ENCODE assay signal across 10 cellular contexts in the genomic region with DNA sequence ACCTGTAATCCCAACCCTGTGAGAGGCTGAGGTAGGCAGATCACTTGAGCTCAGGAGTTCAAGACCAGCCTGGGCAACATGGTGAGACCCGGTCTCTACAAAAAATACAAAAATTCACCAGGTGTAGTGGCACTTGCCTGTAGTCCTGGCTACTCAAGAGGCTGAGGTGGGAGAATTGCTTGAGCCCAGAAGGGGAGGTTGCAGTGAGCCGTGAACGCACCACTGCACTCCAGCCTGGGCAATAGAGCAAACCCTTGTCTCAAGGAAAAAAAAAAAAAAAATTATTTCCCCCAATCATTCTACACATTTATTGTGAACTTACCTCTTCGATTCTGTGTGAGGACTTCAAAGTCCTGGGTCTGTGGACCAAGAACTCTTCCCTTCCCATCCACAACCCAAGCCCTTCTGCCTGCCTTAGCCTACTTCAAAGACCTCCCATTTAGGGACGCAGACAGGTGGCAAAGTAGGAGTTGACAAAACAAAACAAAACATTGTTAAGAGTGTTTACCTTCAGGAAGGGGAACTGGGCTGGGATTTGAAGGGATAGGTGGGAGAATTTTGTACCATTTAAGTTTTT. TPM values are rescaled to one million over a fixed set of nuclear protein-coding genes. Genes with fewer than 3 reads are reported as not detected.
DNase-seq lines count a peak whose midpoint lies in the region; TF ChIP-seq lines count a peak whose summit lies in the region.
"Had no signal": no experiment of that assay in that cellular context is flagged by ENCODE, and none has a peak within 500 bp of the region (broad histone marks: within the 10 kb centered on the region; RNA-seq: fewer than 3 reads in every experiment).

No MANE protein-coding gene starts in this region.

- TF ChIP-seq CTCF in breast epithelium (IDR thresholded peaks at IDR 0.05), result no peak
- no peak for TF ChIP-seq CTCF in tibial artery (IDR thresholded peaks at IDR 0.05)

- H3K27me3 ChIP-seq in breast epithelium (no peaks in the 10 kb centered on the region), mesendoderm (ENCODE audit: insufficient read depth, low read length, poor library complexity) (no peaks in the 10 kb centered on the region), tibial artery (no peaks in the 10 kb centered on the region)

- peak overlapping the region; percentile 54 for H3K18ac ChIP-seq in mesendoderm (ENCODE audit: low read length)

- peaks cover 10% of the 10 kb centered on the region for H3K79me2 ChIP-seq in mesendoderm (ENCODE audit: control insufficient read depth, insufficient read depth, low read length)

- WGBS in mesendoderm (ENCODE audit: extremely low coverage, insufficient coverage, low lambda C conversion rate), result no CpG with 5 or more reads among the region's 5 CpGs

- H3K79me1 ChIP-seq in mesendoderm (ENCODE audit: low read length), result no peaks in the 10 kb centered on the region

- H3K36me3 ChIP-seq in breast epithelium, result no peaks in the 10 kb centered on the region
- no peaks in the 10 kb centered on the region for H3K36me3 ChIP-seq in mesendoderm (ENCODE audit: control insufficient read depth, insufficient read depth, low read length)
- H3K36me3 ChIP-seq in tibial artery, result no peaks in the 10 kb centered on the region

- intact Hi-C loops in breast epithelium (cut with DNase I; ENCODE audit: low total_unique reads), result no loop called here
- intact Hi-C loops in tibial artery (cut with DNase I; ENCODE audit: low total_unique reads), result no loop called here

- H3K9ac ChIP-seq in mesendoderm (ENCODE audit: low read length), result no peak overlapping the region

- no peak overlapping the region for H2BK120ac ChIP-seq in mesendoderm (ENCODE audit: low read depth, low read length)

- peak overlapping the region in 1 of 3 donors; percentile 47 for H3K4me3 ChIP-seq in breast epithelium
- H3K4me3 ChIP-seq in mesendoderm (ENCODE audit: low read length), result no peak overlapping the region
- H3K4me3 ChIP-seq in tibial artery, result peak overlapping the region in 1 of 2 donors; percentile 9

- no peak overlapping the region for H2AK5ac ChIP-seq in mesendoderm (ENCODE audit: low read length)

- H3K4ac ChIP-seq in mesendoderm (ENCODE audit: low read depth, low read length), result peak overlapping the region; percentile 83

- no peak overlapping the region for H3K23ac ChIP-seq in mesendoderm (ENCODE audit: low read length)

- H4K8ac ChIP-seq in mesendoderm (ENCODE audit: low read depth, low read length), result no peak overlapping the region

- H3K9me3 ChIP-seq in breast epithelium (no peaks in the 10 kb centered on the region), tibial artery (no peaks in the 10 kb centered on the region)

- H3K27ac ChIP-seq in breast epithelium, result peak overlapping the region; percentile 99
- H3K27ac ChIP-seq in mesendoderm (ENCODE audit: low read depth, low read length), result peak overlapping the region; percentile 74
- peak overlapping the region; percentile 88 to 93 for H3K27ac ChIP-seq in tibial artery

- no peak overlapping the region for H3K56ac ChIP-seq in mesendoderm (ENCODE audit: low read length)

- peaks cover 7 to 13% of the 10 kb centered on the region in 2 donors for H3K4me1 ChIP-seq in breast epithelium
- peaks cover 9% of the 10 kb centered on the region for H3K4me1 ChIP-seq in mesendoderm (ENCODE audit: control insufficient read depth, low read depth, low read length)
- peaks cover 0 to 59% (median 45%) of the 10 kb centered on the region in 4 donors for H3K4me1 ChIP-seq in tibial artery

- H2BK15ac ChIP-seq in mesendoderm (replicated peaks; ENCODE audit: low read depth), result peak overlapping the region; percentile 28

- no peak overlapping the region for H2BK5ac ChIP-seq in mesendoderm (ENCODE audit: low read length)

- peak; percentile 77 for DNase-seq in DMS53 (lab: John Stamatoyannopoulos, UW)
- DNase-seq in DMS53 treated with DMSO at 0.1 percent for 48 hours (lab: John Stamatoyannopoulos, UW; ENCODE audit: unreplicated experiment), result no peak
- DNase-seq in breast epithelium (ENCODE audit: low spot score in 2 of 2), result no peak
- no peak for DNase-seq in mesendoderm
- no peak for DNase-seq in tibial artery
- DNase-seq in hypothalamus (lab: John Stamatoyannopoulos, UW), result no peak
- DNase-seq in activated T-cell treated with anti-CD3 and anti-CD28 coated beads for 4 hours, result no peak
- DNase-seq in globus pallidus (ENCODE audit: low spot score), result no peak
- DNase-seq: 8988T; activated naive CD4-positive, alpha-beta T cell treated with anti-CD3 and anti-CD28 coated beads for 36 hours had no signal

- no peak overlapping the region for H4K5ac ChIP-seq in mesendoderm (ENCODE audit: low read length)

- TF ChIP-seq POLR2A in breast epithelium (IDR thresholded peaks at IDR 0.05), result no peak

- no peak overlapping the region for H3K4me2 ChIP-seq in mesendoderm (ENCODE audit: low read length)

RNA-seq across cellular contexts. Expression of a gene that starts 3.8 kb away (rescaled TPM):
- 100 to 1,000 TPM in 1 of 3 donors, 10 to 100 TPM in 2; 25.0 to 128 (median 66.5) TPM for total RNA-seq in breast epithelium
- polyA plus RNA-seq in mesendoderm (2013, experiment 1 of 2), result 59.6 TPM
- polyA plus RNA-seq in mesendoderm (2013, experiment 2 of 2), result 65.2 TPM
